In the genomic region with DNA sequence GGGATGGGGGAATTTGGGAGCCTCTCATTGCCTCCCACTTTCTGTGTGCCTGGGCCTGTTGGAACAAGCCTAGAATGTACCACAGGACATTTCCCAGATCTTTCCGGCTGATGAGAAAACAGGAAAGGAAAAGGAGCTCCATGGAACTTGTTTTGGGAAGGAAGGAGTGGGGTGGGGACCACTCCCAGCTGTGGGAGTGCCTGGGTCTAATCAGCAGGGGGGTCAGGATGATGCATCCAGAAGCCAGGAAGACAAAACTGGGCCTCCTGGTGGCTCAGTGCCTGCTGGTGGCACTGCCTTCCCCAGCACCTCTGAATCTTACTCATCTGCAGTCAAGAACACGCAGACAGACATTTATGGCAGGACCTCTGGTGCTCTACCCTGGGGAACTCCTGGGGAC, we compare ENCODE assay signal across 7 cellular contexts. TPM values are rescaled to one million over a fixed set of nuclear protein-coding genes. Genes with fewer than 3 reads are reported as not detected.
DNase-seq lines count a peak whose midpoint lies in the region; ATAC-seq, FAIRE-seq and TF ChIP-seq lines count a peak whose summit lies in the region.
"Had no signal": no experiment of that assay in that cellular context is flagged by ENCODE, and none has a peak within 500 bp of the region (broad histone marks: within the 10 kb centered on the region; RNA-seq: fewer than 3 reads in every experiment).

No MANE protein-coding gene starts in this region.

- H3K27ac Mint-ChIP-seq in nephron, result peak overlapping the region; percentile 95 to 98 (median 95)

- no peak for DNase-seq in HTR-8/SVneo (ENCODE audit: insufficient read length, low spot score)
- peak in 3 of 4 experiments; percentile 11 to 31 (median 22) for DNase-seq in K562 (ENCODE audit: extremely low read depth in 1 of 4, low spot score in 3 of 4)
- no peak for DNase-seq in NCI-H748 treated with DMSO at 0.1 percent for 48 hours (lab: John Stamatoyannopoulos, UW)
- no peak for DNase-seq in NOMO-1 treated with dmso at 0.1 percent for 144 hours (lab: John Stamatoyannopoulos, UW; ENCODE audit: unreplicated experiment)
- DNase-seq: stimulated activated naive CD4-positive, alpha-beta T cell treated with Interleukin-2 at 50 U/mL for 16 hours had no signal

- H3K36me3 Mint-ChIP-seq in nephron (ENCODE audit: low read depth), result no peaks in the 10 kb centered on the region

- BruUV-seq in K562 (replicated peaks; lab: Mats Ljungman, UMichigan), result no TSS peak

- H3K9me3 ChIP-seq in K562 (replicated peaks; ENCODE audit: control insufficient read depth, insufficient read depth, low read depth, low read length), result no peaks in the 10 kb centered on the region

- no peak for ATAC-seq in K562
- no peak for ATAC-seq in GM21576 (IDR thresholded peaks at IDR 0.05; ENCODE audit: unreplicated experiment)

- FAIRE-seq in HTR-8/SVneo (lab: Jason Lieb, UNC), result peak; percentile 64
- FAIRE-seq in K562 (lab: Jason Lieb, UNC), result peak; percentile 46

- no peak for TF ChIP-seq RAD21 in K562 (CRISPR knock-in tag; conservative IDR thresholded peaks at IDR 0.05 in 1 of 2, IDR thresholded peaks at IDR 0.05 in 1 of 2)

- in situ Hi-C loops in K562 (cut with MboI), result no loop called here

- intact Hi-C loops in K562 (cut with micrococcal nuclease), result no loop called here

- no peaks in the 10 kb centered on the region for H4K20me1 ChIP-seq in K562 (replicated peaks; ENCODE audit: control insufficient read depth, insufficient read depth, low read length)

- peak overlapping the region in 1 of 2 experiments; percentile 63; a peak in 1 of 4 replicates for H3K9ac ChIP-seq in K562 (ENCODE audit: insufficient read depth in 1 of 2, low read depth in 2 of 2, low read length in 2 of 2)

- H3K27me3 Mint-ChIP-seq in nephron (ENCODE audit: low read depth), result peaks cover 1% of the 10 kb centered on the region

- no peaks in the 10 kb centered on the region for H3K9me1 ChIP-seq in K562 (ENCODE audit: control insufficient read depth, insufficient read depth, low read length)

- no peak for TF ChIP-seq EP300 in K562 (IDR thresholded peaks at IDR 0.05; ENCODE audit: low read length)

- no peak for TF ChIP-seq CTCF in K562 (IDR thresholded peaks at IDR 0.05 in 2 of 3, conservative IDR thresholded peaks at IDR 0.05 in 1 of 3; ENCODE audit: insufficient read depth in 2 of 3, low read depth in 1 of 3, low read length in 3 of 3)
- no peak for TF ChIP-seq CTCF in nephron (IDR thresholded peaks at IDR 0.05; ENCODE audit: unreplicated experiment in 3 of 3)

- no peaks in the 10 kb centered on the region for H3K9me3 Mint-ChIP-seq in nephron

- peaks cover 46% of the 10 kb centered on the region for H3K4me1 Mint-ChIP-seq in nephron

- POLR2A ChIA-PET in K562 (lab: Yijun Ruan, JAX), result interaction anchor here (1.1 kb wide), 1 partner anchor 34 kb away, joined by 3 read pairs; the partner anchor contains the start of gene DNAJC18

- peaks cover 47 to 67% of the 10 kb centered on the region in 2 experiments for H3K4me1 ChIP-seq in K562 (replicated peaks in 1 of 2; ENCODE audit: control insufficient read depth in 2 of 2, insufficient read depth in 2 of 2, low read length in 2 of 2)

- H3K79me2 ChIP-seq in K562 (ENCODE audit: control insufficient read depth, insufficient read depth, low read length), result peaks cover 10% of the 10 kb centered on the region

- H3K27me3 ChIP-seq in K562 (ENCODE audit: control insufficient read depth in 2 of 2, insufficient read depth in 2 of 2, low read length in 2 of 2), result no peaks in the 10 kb centered on the region

- no peak overlapping the region for H3K4me3 ChIP-seq in K562

- H2AFZ ChIP-seq in K562 (ENCODE audit: low read depth, low read length), result no peak overlapping the region

- peak overlapping the region; percentile 91; the same call in 1 of the 3 replicates for H3K27ac ChIP-seq in K562 (ENCODE audit: extremely low read depth, low read depth, low read length)

- peak overlapping the region in 2 of 3 experiments; percentile 22 to 24 for H3K4me3 Mint-ChIP-seq in nephron

- no peak overlapping the region for H3K4me2 ChIP-seq in K562 (ENCODE audit: insufficient read depth, low read length)

- peaks cover 38% of the 10 kb centered on the region; the same call in 2 of the 3 replicates for H3K36me3 ChIP-seq in K562 (ENCODE audit: control insufficient read depth, insufficient read depth, low read length)

- CTCF ChIA-PET in K562 (lab: Yijun Ruan, JAX; ENCODE audit: low intra/inter-chr PET ratio), result no interaction called here

- no peak for TF ChIP-seq POLR2A in K562 (conservative IDR thresholded peaks at IDR 0.05)

- 83% methylated on average over 2 of the region's 2 CpGs for WGBS in K562 (ENCODE audit: insufficient coverage, low coverage, missing lambda C conversion rate)

RNA-seq across cellular contexts. Expression of gene SMIM33, which starts 2.8 kb away (rescaled TPM):
- not detected in 2 replicates for total RNA-seq in K562 (2011; cell fraction: chromatin; rRNA removed; ENCODE audit: low replicate concordance)
- not detected in 2 replicates for total RNA-seq in K562 (2011; cell fraction: nucleolus; rRNA removed)
- not detected in 2 replicates for total RNA-seq in K562 (2011; cell fraction: nucleoplasm; rRNA removed)
- not detected in 2 replicates for total RNA-seq in K562 (2014; rRNA removed)
- total RNA-seq in K562 (2014; rRNA removed; fragmentation: Illumina TruSeq; extraction: Trizol), result not detected in 2 replicates
- not detected in 2 replicates for total RNA-seq in K562 (2015; rRNA removed; fragmentation: Illumina TruSeq; extraction: Trizol)
- not detected in 2 replicates for total RNA-seq in K562 (2021)
- polyA plus RNA-seq in K562 (2011; rRNA removed), result not detected in 2 replicates
- not detected in 2 replicates for polyA plus RNA-seq in K562 (2011; cell fraction: cytosol; rRNA removed)
- not detected in 2 replicates for polyA plus RNA-seq in K562 (2011; cell fraction: nucleus; rRNA removed)
- polyA plus RNA-seq in K562 (2012), result 0.04 TPM in 1 of 2 replicates, not detected in the other
- polyA plus RNA-seq in K562 (2014; fragmentation: Illumina TruSeq; extraction: Trizol), result not detected in 2 replicates
- not detected for polyA plus RNA-seq in K562 (2014; fragmentation: Nextera tagmentation; extraction: Ambion mirVana)
- not detected in 2 replicates for polyA plus RNA-seq in K562 (2014; rRNA removed)
- not detected in 2 replicates for polyA minus RNA-seq in K562 (2011; rRNA and poly(A)+ RNA removed)
- not detected in 2 replicates for polyA minus RNA-seq in K562 (2011; cell fraction: cytosol; rRNA and poly(A)+ RNA removed)
- not detected in 2 replicates for polyA minus RNA-seq in K562 (2011; cell fraction: nucleus; rRNA and poly(A)+ RNA removed)

RNA-seq across cellular contexts. Expression of gene STING1, which starts 9.0 kb away (rescaled TPM):
- total RNA-seq in K562 (2011; cell fraction: chromatin; rRNA removed; ENCODE audit: low replicate concordance), result 37.8 and 111 TPM in 2 replicates
- 91.5 and 121 TPM in 2 replicates for total RNA-seq in K562 (2011; cell fraction: nucleolus; rRNA removed)
- total RNA-seq in K562 (2011; cell fraction: nucleoplasm; rRNA removed), result 66.2 and 70.2 TPM in 2 replicates
- total RNA-seq in K562 (2014; rRNA removed) (59.9 and 71.9 TPM in 2 replicates), K562 (2014; rRNA removed; fragmentation: Illumina TruSeq; extraction: Trizol) (20.1 and 24.9 TPM in 2 replicates), K562 (2015; rRNA removed; fragmentation: Illumina TruSeq; extraction: Trizol) (44.7 and 44.8 TPM in 2 replicates), K562 (2021) (64.2 and 69.1 TPM in 2 replicates)
- polyA plus RNA-seq in K562 (2011; rRNA removed) (31.0 and 58.9 TPM in 2 replicates), K562 (2014; fragmentation: Illumina TruSeq; extraction: Trizol) (64.7 and 74.0 TPM in 2 replicates), K562 (2014; fragmentation: Nextera tagmentation; extraction: Ambion mirVana) (10 to 100 TPM; 20.8 to 23.3 TPM), K562 (2014; rRNA removed) (61.4 and 66.1 TPM in 2 replicates)
- 54.5 and 93.0 TPM in 2 replicates for polyA plus RNA-seq in K562 (2011; cell fraction: cytosol; rRNA removed)
- 188 and 261 TPM in 2 replicates for polyA plus RNA-seq in K562 (2011; cell fraction: nucleus; rRNA removed)
- 110 and 213 TPM in 2 replicates for polyA plus RNA-seq in K562 (2012)
- 19.9 and 21.4 TPM in 2 replicates for polyA minus RNA-seq in K562 (2011; rRNA and poly(A)+ RNA removed)
- polyA minus RNA-seq in K562 (2011; cell fraction: cytosol; rRNA and poly(A)+ RNA removed), result 54.2 and 55.1 TPM in 2 replicates
- polyA minus RNA-seq in K562 (2011; cell fraction: nucleus; rRNA and poly(A)+ RNA removed), result 36.5 and 43.1 TPM in 2 replicates

RNA-seq across cellular contexts. Expression of gene ECSCR, which starts 11.0 kb away (rescaled TPM):
- not detected in 2 replicates for total RNA-seq in K562 (2011; cell fraction: chromatin; rRNA removed; ENCODE audit: low replicate concordance)
- not detected in 2 replicates for total RNA-seq in K562 (2011; cell fraction: nucleolus; rRNA removed)
- total RNA-seq in K562 (2011; cell fraction: nucleoplasm; rRNA removed), result not detected in 2 replicates
- total RNA-seq in K562 (2014; rRNA removed) (not detected in 2 replicates), K562 (2014; rRNA removed; fragmentation: Illumina TruSeq; extraction: Trizol) (not detected in 2 replicates), K562 (2015; rRNA removed; fragmentation: Illumina TruSeq; extraction: Trizol) (not detected in 2 replicates), K562 (2021) (not detected in 2 replicates)
- polyA plus RNA-seq in K562 (2011; rRNA removed) (0.07 and 0.10 TPM in 2 replicates), K562 (2014; fragmentation: Illumina TruSeq; extraction: Trizol) (not detected in 2 replicates), K562 (2014; fragmentation: Nextera tagmentation; extraction: Ambion mirVana) (under 1 TPM; 0.13 to 0.25 TPM), K562 (2014; rRNA removed) (not detected in 2 replicates)
- polyA plus RNA-seq in K562 (2011; cell fraction: cytosol; rRNA removed), result 0.16 and 0.22 TPM in 2 replicates
- polyA plus RNA-seq in K562 (2011; cell fraction: nucleus; rRNA removed), result 0.26 TPM in 1 of 2 replicates, not detected in the other
- polyA plus RNA-seq in K562 (2012), result 0.12 and 0.19 TPM in 2 replicates
- not detected in 2 replicates for polyA minus RNA-seq in K562 (2011; rRNA and poly(A)+ RNA removed)
- not detected in 2 replicates for polyA minus RNA-seq in K562 (2011; cell fraction: cytosol; rRNA and poly(A)+ RNA removed)
- polyA minus RNA-seq in K562 (2011; cell fraction: nucleus; rRNA and poly(A)+ RNA removed), result not detected in 2 replicates

RNA-seq across cellular contexts. Expression of gene DNAJC18, which starts 34.2 kb away (rescaled TPM):
- total RNA-seq in K562 (2011; cell fraction: chromatin; rRNA removed; ENCODE audit: low replicate concordance), result 2.3 and 4.5 TPM in 2 replicates
- 0.79 and 1.3 TPM in 2 replicates for total RNA-seq in K562 (2011; cell fraction: nucleolus; rRNA removed)
- 3.1 and 3.3 TPM in 2 replicates for total RNA-seq in K562 (2011; cell fraction: nucleoplasm; rRNA removed)
- total RNA-seq in K562 (2014; rRNA removed), result 1.5 and 2.1 TPM in 2 replicates
- 7.3 TPM in 2 replicates for total RNA-seq in K562 (2014; rRNA removed; fragmentation: Illumina TruSeq; extraction: Trizol)
- total RNA-seq in K562 (2015; rRNA removed; fragmentation: Illumina TruSeq; extraction: Trizol), result 2.8 and 4.9 TPM in 2 replicates
- total RNA-seq in K562 (2021), result 5.0 and 7.5 TPM in 2 replicates
- 5.4 and 8.7 TPM in 2 replicates for polyA plus RNA-seq in K562 (2011; rRNA removed)
- polyA plus RNA-seq in K562 (2011; cell fraction: cytosol; rRNA removed), result 2.0 and 4.2 TPM in 2 replicates
- polyA plus RNA-seq in K562 (2011; cell fraction: nucleus; rRNA removed), result 1.1 and 1.4 TPM in 2 replicates
- 5.5 and 6.8 TPM in 2 replicates for polyA plus RNA-seq in K562 (2012)
- polyA plus RNA-seq in K562 (2014; fragmentation: Illumina TruSeq; extraction: Trizol), result 8.4 and 8.7 TPM in 2 replicates
- 10 to 100 TPM in 1 of 2 experiments, 1 to 10 TPM in 1; 7.7 to 13.3 TPM for polyA plus RNA-seq in K562 (2014; fragmentation: Nextera tagmentation; extraction: Ambion mirVana)
- polyA plus RNA-seq in K562 (2014; rRNA removed), result 6.2 and 10.9 TPM in 2 replicates
- 2.5 and 5.2 TPM in 2 replicates for polyA minus RNA-seq in K562 (2011; rRNA and poly(A)+ RNA removed)
- polyA minus RNA-seq in K562 (2011; cell fraction: cytosol; rRNA and poly(A)+ RNA removed), result 1.8 and 2.4 TPM in 2 replicates
- 0.40 and 0.89 TPM in 2 replicates for polyA minus RNA-seq in K562 (2011; cell fraction: nucleus; rRNA and poly(A)+ RNA removed)

Comparison
In these comparisons a context has a peak if more than half of its experiments do, and no peak if none do; other contexts are left out.
1. DNase-seq: peak in K562 (3 of 4); none in HTR-8/SVneo (single experiment), NCI-H748 treated with DMSO at 0.1 percent for 48 hours (single experiment) and NOMO-1 treated with dmso at 0.1 percent for 144 hours (single experiment).